22 cellular contexts compared by ENCODE assay signal in the genomic region with DNA sequence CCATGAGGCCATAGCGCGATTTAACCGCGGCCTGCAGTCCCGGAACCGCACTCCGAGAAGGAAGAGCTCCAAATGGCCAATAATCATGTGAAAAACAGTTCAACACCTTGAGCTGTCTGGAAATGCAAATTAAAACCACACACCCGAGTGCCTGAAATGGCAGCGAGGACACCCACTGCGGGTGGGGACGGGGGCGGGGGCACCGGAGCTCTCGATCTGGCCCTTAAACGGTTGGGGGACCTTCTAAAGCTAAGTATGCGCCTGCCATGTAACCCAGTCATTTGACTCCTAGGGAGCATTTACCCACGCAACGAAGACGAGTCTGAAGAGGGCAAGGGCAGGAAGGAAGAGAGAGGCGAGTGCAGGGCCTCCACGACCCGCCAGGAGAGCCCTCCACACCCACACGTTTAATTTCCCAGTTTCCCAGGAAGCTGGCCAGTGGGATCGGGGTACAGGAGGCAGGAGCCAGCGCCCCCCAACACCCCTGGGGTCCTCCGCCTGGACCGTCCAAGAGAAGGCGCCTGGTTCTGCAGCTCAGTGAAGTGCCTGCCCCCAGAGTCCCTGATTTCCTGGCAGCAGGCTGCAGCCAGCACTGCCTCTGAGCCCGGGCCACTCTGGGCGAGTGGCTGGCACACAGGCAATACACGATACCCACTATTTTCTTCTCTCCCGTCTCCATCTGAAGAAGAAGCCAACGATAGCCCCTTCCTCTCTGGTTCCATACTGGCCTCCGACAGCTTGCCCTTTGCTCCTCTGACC. TPM values are rescaled to one million over a fixed set of nuclear protein-coding genes. Genes with fewer than 3 reads are reported as not detected.
DNase-seq lines count a peak whose midpoint lies in the region; ATAC-seq lines count a peak whose summit lies in the region.
"Had no signal": no experiment of that assay in that cellular context is flagged by ENCODE, and none has a peak within 500 bp of the region (broad histone marks: within the 10 kb centered on the region; RNA-seq: fewer than 3 reads in every experiment).

No MANE protein-coding gene starts in this region.

- peaks cover 29% of the 10 kb centered on the region for H3K4me1 ChIP-seq in Karpas-422 (ENCODE audit: low read length)

- no peak overlapping the region for H3K4me3 Mint-ChIP-seq in activated naive CD4-positive, alpha-beta T cell treated with anti-CD3 and anti-CD28 coated beads, Interleukin-2, amount 10 ng/mL, durations not matched to agents 7 days and 5 days
- no peak overlapping the region for H3K4me3 Mint-ChIP-seq in activated naive CD4-positive, alpha-beta T cell treated with anti-CD3 and anti-CD28 coated beads for 36 hours
- H3K4me3 Mint-ChIP-seq: CD8-positive, alpha-beta memory T cell had no signal

- H3K4me3 ChIP-seq in Karpas-422 (ENCODE audit: low read length): peak overlapping the region; percentile 35; the same call in 1 of the 2 replicates

- intact Hi-C loops in activated naive CD4-positive, alpha-beta T cell treated with anti-CD3 and anti-CD28 coated beads for 36 hours (cut with micrococcal nuclease): no loop called here

- no peaks in the 10 kb centered on the region for H3K27me3 ChIP-seq in Karpas-422 (ENCODE audit: low read length)

- no peak overlapping the region for H2AFZ ChIP-seq in Karpas-422 (ENCODE audit: low read length)

- no peaks in the 10 kb centered on the region for H3K9me3 ChIP-seq in Karpas-422 (ENCODE audit: low read length)

- no peaks in the 10 kb centered on the region for H3K36me3 ChIP-seq in Karpas-422 (ENCODE audit: insufficient read depth, low read length)

- H3K27me3 Mint-ChIP-seq in activated naive CD4-positive, alpha-beta T cell treated with anti-CD3 and anti-CD28 coated beads, Interleukin-2, amount 10 ng/mL, durations not matched to agents 7 days and 5 days: peaks cover 65% of the 10 kb centered on the region
- H3K27me3 Mint-ChIP-seq in activated naive CD4-positive, alpha-beta T cell treated with anti-CD3 and anti-CD28 coated beads for 36 hours (ENCODE audit: low read depth): peaks cover 31% of the 10 kb centered on the region

- H3K79me2 ChIP-seq in Karpas-422 (ENCODE audit: low read length): no peaks in the 10 kb centered on the region

- H3K9me3 Mint-ChIP-seq in activated naive CD4-positive, alpha-beta T cell treated with anti-CD3 and anti-CD28 coated beads, Interleukin-2, amount 10 ng/mL, durations not matched to agents 7 days and 5 days: peaks cover 7% of the 10 kb centered on the region
- H3K9me3 Mint-ChIP-seq in activated naive CD4-positive, alpha-beta T cell treated with anti-CD3 and anti-CD28 coated beads for 36 hours: peaks cover 5% of the 10 kb centered on the region

- peak overlapping the region; percentile 28 for H3K27ac Mint-ChIP-seq in activated naive CD4-positive, alpha-beta T cell treated with anti-CD3 and anti-CD28 coated beads, Interleukin-2, amount 10 ng/mL, durations not matched to agents 7 days and 5 days
- H3K27ac Mint-ChIP-seq in activated naive CD4-positive, alpha-beta T cell treated with anti-CD3 and anti-CD28 coated beads for 36 hours: no peak overlapping the region
- H3K27ac Mint-ChIP-seq: CD8-positive, alpha-beta memory T cell had no signal

- ATAC-seq in HG03354 (IDR thresholded peaks at IDR 0.05; ENCODE audit: poor library complexity, severe bottlenecking, unreplicated experiment): no peak
- ATAC-seq: HCT116, SK-N-SH treated with all-trans-retinoic acid at 6 μM for 48 hours had no signal

- no peaks in the 10 kb centered on the region for H3K9me2 ChIP-seq in Karpas-422 (replicated peaks; ENCODE audit: insufficient read depth, low read length)

- no peak overlapping the region for H3K27ac ChIP-seq in Karpas-422 (ENCODE audit: low read length)
- H3K27ac ChIP-seq: 22Rv1, KMS-11 had no signal

- DNase-seq in activated naive CD4-positive, alpha-beta T cell treated with anti-CD3 and anti-CD28 coated beads, Interleukin-2, amount 10 ng/mL, durations not matched to agents 7 days and 5 days: no peak
- no peak for DNase-seq in activated naive CD4-positive, alpha-beta T cell treated with anti-CD3 and anti-CD28 coated beads for 36 hours
- peak; percentile 70 for DNase-seq in Karpas-422
- DNase-seq in iPS-NIHi11 (ENCODE audit: low spot score): peak; percentile 36
- DNase-seq in GM19238 (ENCODE audit: insufficient read length, low spot score): no peak
- no peak for DNase-seq in amniotic stem cell (lab: John Stamatoyannopoulos, UW)
- DNase-seq in AG08395 (ENCODE audit: low spot score): no peak
- DNase-seq: CD8-positive, alpha-beta memory T cell; DMS79; NCI-H1092; NCI-H146; NCI-H2107; NCI-H2227 treated with DMSO at 0.1 percent for 48 hours; NCI-H524 treated with DMSO at 0.1 percent for 48 hours; Right ventricle myocardium superior; T-helper 1 cell had no signal

- H3K9ac ChIP-seq in Karpas-422 (ENCODE audit: low read length): peak overlapping the region; percentile 42
- H3K9ac ChIP-seq: KMS-11 had no signal

- no peaks in the 10 kb centered on the region for H4K20me1 ChIP-seq in Karpas-422 (ENCODE audit: insufficient read depth, low read depth, low read length)

- H3K36me3 Mint-ChIP-seq in activated naive CD4-positive, alpha-beta T cell treated with anti-CD3 and anti-CD28 coated beads, Interleukin-2, amount 10 ng/mL, durations not matched to agents 7 days and 5 days: no peaks in the 10 kb centered on the region
- no peaks in the 10 kb centered on the region for H3K36me3 Mint-ChIP-seq in activated naive CD4-positive, alpha-beta T cell treated with anti-CD3 and anti-CD28 coated beads for 36 hours (ENCODE audit: low read depth)

- CTCF ChIA-PET in activated naive CD4-positive, alpha-beta T cell treated with anti-CD3 and anti-CD28 coated beads, Interleukin-2, amount 10 ng/mL, durations not matched to agents 7 days and 5 days (lab: Charles Lee): no interaction called here
- CTCF ChIA-PET in activated naive CD4-positive, alpha-beta T cell treated with anti-CD3 and anti-CD28 coated beads for 36 hours (lab: Charles Lee): no interaction called here

- no peaks in the 10 kb centered on the region for H3K4me1 Mint-ChIP-seq in activated naive CD4-positive, alpha-beta T cell treated with anti-CD3 and anti-CD28 coated beads, Interleukin-2, amount 10 ng/mL, durations not matched to agents 7 days and 5 days
- peaks cover 2% of the 10 kb centered on the region for H3K4me1 Mint-ChIP-seq in activated naive CD4-positive, alpha-beta T cell treated with anti-CD3 and anti-CD28 coated beads for 36 hours (ENCODE audit: low read depth)

- peak overlapping the region; percentile 54 for H3K4me2 ChIP-seq in Karpas-422 (ENCODE audit: low read depth, low read length, poor library complexity, severe bottlenecking)
- H3K4me2 ChIP-seq: KMS-11 had no signal

RNA-seq across cellular contexts. Expression of a gene that starts 1.7 kb away (rescaled TPM):
- total RNA-seq in activated naive CD4-positive, alpha-beta T cell treated with anti-CD3 and anti-CD28 coated beads for 36 hours: not detected
- total RNA-seq in Karpas-422 (2014; rRNA removed; shearing (Covaris generic); ENCODE audit: low replicate concordance): not detected in 2 replicates
- total RNA-seq: CD8-positive, alpha-beta memory T cell; MCF 10A; Right ventricle myocardium superior had no signal

RNA-seq across cellular contexts. Expression of a gene that starts 28.8 kb away (rescaled TPM):
- total RNA-seq in activated naive CD4-positive, alpha-beta T cell treated with anti-CD3 and anti-CD28 coated beads for 36 hours: under 1 TPM in 1 of 2 experiments, not detected in 1; 0.05 TPM
- not detected in 2 replicates for total RNA-seq in Karpas-422 (2014; rRNA removed; shearing (Covaris generic); ENCODE audit: low replicate concordance)
- total RNA-seq: MCF 10A had no signal

RNA-seq across cellular contexts. Expression of a gene that starts 33.4 kb away (rescaled TPM):
- total RNA-seq in activated naive CD4-positive, alpha-beta T cell treated with anti-CD3 and anti-CD28 coated beads for 36 hours: not detected
- total RNA-seq in Karpas-422 (2014; rRNA removed; shearing (Covaris generic); ENCODE audit: low replicate concordance): 2.9 TPM in 1 of 2 replicates, not detected in the other
- total RNA-seq: CD8-positive, alpha-beta memory T cell; MCF 10A; Right ventricle myocardium superior had no signal

RNA-seq across cellular contexts. Expression of a gene that starts 43.8 kb away (rescaled TPM):
- total RNA-seq in activated naive CD4-positive, alpha-beta T cell treated with anti-CD3 and anti-CD28 coated beads for 36 hours: under 1 TPM; 0.12 to 0.15 TPM
- not detected in 2 replicates for total RNA-seq in Karpas-422 (2014; rRNA removed; shearing (Covaris generic); ENCODE audit: low replicate concordance)
- total RNA-seq: MCF 10A, Right ventricle myocardium superior had no signal

Comparison
In these comparisons a context has a peak if more than half of its experiments do, and no peak if none do; other contexts are left out.
1. DNase-seq: peak in Karpas-422 (single experiment) and iPS-NIHi11 (single experiment); none in activated naive CD4-positive, alpha-beta T cell treated with anti-CD3 and anti-CD28 coated beads, Interleukin-2, amount 10 ng/mL, durations not matched to agents 7 days and 5 days (single experiment), activated naive CD4-positive, alpha-beta T cell treated with anti-CD3 and anti-CD28 coated beads for 36 hours (single experiment), GM19238 (single experiment), amniotic stem cell (single experiment) and AG08395 (single experiment).